In the genomic region with DNA sequence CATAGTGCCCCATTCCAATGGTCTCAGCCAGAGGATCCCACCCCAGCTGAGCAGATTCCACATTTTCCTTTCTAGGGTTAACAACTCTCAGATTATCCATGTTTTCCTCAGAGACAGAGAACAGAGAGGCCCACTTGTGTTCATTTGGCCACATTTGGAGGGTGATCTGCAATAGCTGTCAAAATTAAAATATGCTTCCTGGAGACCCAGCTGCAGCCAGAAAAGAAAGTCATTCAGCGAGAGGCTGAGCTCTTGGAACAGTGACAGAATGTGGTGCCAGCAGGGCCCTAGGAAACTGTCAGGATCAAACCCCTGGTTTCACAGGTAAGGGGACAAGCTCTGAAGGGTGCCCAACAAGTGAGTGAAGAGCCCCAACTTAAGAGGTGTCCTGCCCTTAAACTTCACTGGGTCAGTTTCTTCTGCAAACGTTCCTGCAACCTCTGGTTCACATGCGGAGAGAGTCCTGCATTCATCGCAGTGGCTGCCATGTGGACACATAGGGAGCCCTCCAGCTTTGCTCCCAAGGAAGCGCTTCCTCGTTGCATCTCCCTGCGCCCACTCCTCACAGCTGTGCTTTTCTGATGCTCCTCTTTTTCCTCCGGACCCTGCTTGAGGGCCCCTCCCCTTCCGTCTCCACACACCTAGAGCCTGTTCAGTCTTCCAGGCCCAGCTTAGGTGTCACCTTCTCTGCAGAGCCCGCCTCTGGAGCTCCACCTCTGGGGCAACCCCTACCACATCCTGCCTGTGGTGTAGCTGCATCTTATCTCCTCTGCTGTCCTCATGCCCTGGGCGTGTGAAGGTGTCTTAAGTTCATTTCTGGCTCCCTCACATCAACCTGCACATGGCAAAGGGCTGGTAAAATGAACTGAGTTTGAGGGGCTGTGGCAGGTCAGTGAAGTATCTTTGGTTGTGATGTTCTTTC, we compare ENCODE assay signal across 10 cellular contexts. TPM values are rescaled to one million over a fixed set of nuclear protein-coding genes. Genes with fewer than 3 reads are reported as not detected.
A peak's percentile ranks its signal among the peaks of the same experiment; 100 is the strongest.
DNase-seq lines count a peak whose midpoint lies in the region; ATAC-seq and TF ChIP-seq lines count a peak whose summit lies in the region.
"Had no signal": no experiment of that assay in that cellular context is flagged by ENCODE, and none has a peak within 500 bp of the region (broad histone marks: within the 10 kb centered on the region; RNA-seq: fewer than 3 reads in every experiment).

No MANE protein-coding gene starts in this region.

- no peaks in the 10 kb centered on the region for H3K9me3 Mint-ChIP-seq in effector memory CD8-positive, alpha-beta T cell

- H3F3A ChIP-seq in SK-N-SH (replicated peaks; ENCODE audit: insufficient read depth): no peaks in the 10 kb centered on the region

- POLR2A ChIA-PET in SK-N-SH (lab: Yijun Ruan, JAX): no interaction called here

- H3K36me3 Mint-ChIP-seq in effector memory CD8-positive, alpha-beta T cell (ENCODE audit: insufficient read depth): peaks cover 4% of the 10 kb centered on the region

- no peak overlapping the region for H3K27ac ChIP-seq in SK-N-SH (ENCODE audit: low read depth in 2 of 2, low read length in 1 of 2)
- H3K27ac ChIP-seq: epithelial cell of prostate had no signal

- H3K9me2 ChIP-seq in SK-N-SH: no peaks in the 10 kb centered on the region

- no peaks in the 10 kb centered on the region for H3K27me3 Mint-ChIP-seq in effector memory CD8-positive, alpha-beta T cell

- peak; percentile 100 for ATAC-seq in effector memory CD8-positive, alpha-beta T cell (replicated peaks)
- no peak for ATAC-seq in HG02938 (IDR thresholded peaks at IDR 0.05; ENCODE audit: unreplicated experiment)
- ATAC-seq: Panc1 had no signal

- WGBS in SK-N-SH (ENCODE audit: low lambda C conversion rate): 86% methylated on average over 11 of the region's 11 CpGs

- no peaks in the 10 kb centered on the region for H3K36me3 ChIP-seq in H7 (replicated peaks; ENCODE audit: control insufficient read depth, insufficient read depth, low read length)
- peaks cover 0 to 12% of the 10 kb centered on the region in 2 experiments for H3K36me3 ChIP-seq in SK-N-SH (replicated peaks in 1 of 2; ENCODE audit: control insufficient read depth in 1 of 2, insufficient read depth in 2 of 2, low read length in 1 of 2)

- H3K4me1 Mint-ChIP-seq in effector memory CD8-positive, alpha-beta T cell (ENCODE audit: low read depth in 2 of 2): peaks cover 36 to 67% of the 10 kb centered on the region in 2 donors

- TF ChIP-seq RAD21 in SK-N-SH (IDR thresholded peaks at IDR 0.05; ENCODE audit: low read length): no peak

- peak overlapping the region; percentile 89 to 92 for H3K27ac Mint-ChIP-seq in effector memory CD8-positive, alpha-beta T cell

- TF ChIP-seq CTCF in SK-N-SH (IDR thresholded peaks at IDR 0.05): no peak

- peak; percentile 55 for DNase-seq in H7
- peak; percentile 84 for DNase-seq in activated CD4-positive, alpha-beta T cell treated with anti-CD3 and anti-CD28 coated beads, Interleukin-2, amount 50 U/mL, for 1 hour
- DNase-seq in effector memory CD8-positive, alpha-beta T cell: peak; percentile 78 to 82 (median 80)
- peak; percentile 59 for DNase-seq in stimulated activated CD8-positive, alpha-beta memory T cell treated with anti-CD3 and anti-CD28 coated beads, Interleukin-12 subunit alpha, Interleukin-12 subunit beta, amount 100 ng/mL, for 4 hours (ENCODE audit: low read depth)
- no peak for DNase-seq in NCI-H2107 (lab: John Stamatoyannopoulos, UW)
- DNase-seq in SK-N-SH: no peak
- DNase-seq in glomerular visceral epithelial cell (ENCODE audit: extremely low spot score): no peak

- no peak overlapping the region for H3K9ac ChIP-seq in SK-N-SH

- CTCF ChIA-PET in SK-N-SH (lab: Yijun Ruan, JAX): interaction anchor here (0.6 kb wide), 1 partner anchor 718 kb away, joined by 3 read pairs; no protein-coding TSS in a partner anchor

- TF ChIP-seq EP300 in SK-N-SH (IDR thresholded peaks at IDR 0.05; ENCODE audit: borderline replicate concordance in 1 of 2, low read depth in 1 of 2, low read length in 1 of 2): no peak

- H4K20me1 ChIP-seq in SK-N-SH (ENCODE audit: insufficient read depth): no peaks in the 10 kb centered on the region

- H2AFZ ChIP-seq in SK-N-SH (ENCODE audit: low read depth): no peak overlapping the region

- H3K4me2 ChIP-seq in SK-N-SH: no peak overlapping the region

- H3K9me3 ChIP-seq in SK-N-SH: no peaks in the 10 kb centered on the region

- H3K4me3 ChIP-seq in H7 (ENCODE audit: insufficient read depth, low read depth, low read length) (no peak overlapping the region), SK-N-SH (ENCODE audit: low read depth in 2 of 2, low read length in 1 of 2) (no peak overlapping the region)

- no peaks in the 10 kb centered on the region for H3K4me1 ChIP-seq in SK-N-SH (ENCODE audit: control insufficient read depth in 1 of 2, insufficient read depth in 2 of 2, low read depth in 1 of 2, low read length in 1 of 2)

- no peaks in the 10 kb centered on the region for H3K79me2 ChIP-seq in SK-N-SH (ENCODE audit: insufficient read depth)

- H3K27me3 ChIP-seq in H7 (ENCODE audit: control insufficient read depth, insufficient read depth, low read length) (no peaks in the 10 kb centered on the region), SK-N-SH (ENCODE audit: insufficient read depth) (no peaks in the 10 kb centered on the region)

- H3K4me3 Mint-ChIP-seq in effector memory CD8-positive, alpha-beta T cell: peak overlapping the region; percentile 72 to 76

TF ChIP-seq in SK-N-SH, 30 proteins besides CTCF, POLR2A, EP300 and RAD21:
- TF ChIP-seq NFIC (IDR thresholded peaks at IDR 0.05; ENCODE audit: borderline replicate concordance): no peak
- no peak for TF ChIP-seq EZH2phosphoT487 (IDR thresholded peaks at IDR 0.05; ENCODE audit: borderline replicate concordance, low read depth)
- TF ChIP-seq CHD2 (IDR thresholded peaks at IDR 0.05; ENCODE audit: low read length, partially characterized antibody): no peak
- TF ChIP-seq FOSL2 (IDR thresholded peaks at IDR 0.05; ENCODE audit: borderline replicate concordance, low read depth): no peak
- no peak for TF ChIP-seq YY1 (IDR thresholded peaks at IDR 0.05; ENCODE audit: low read depth)
- TF ChIP-seq RXRA (IDR thresholded peaks at IDR 0.05; ENCODE audit: borderline replicate concordance, low read depth): no peak
- no peak for TF ChIP-seq TEAD4 (IDR thresholded peaks at IDR 0.05; ENCODE audit: borderline replicate concordance, insufficient read depth)
- TF ChIP-seq, protein P1, sequence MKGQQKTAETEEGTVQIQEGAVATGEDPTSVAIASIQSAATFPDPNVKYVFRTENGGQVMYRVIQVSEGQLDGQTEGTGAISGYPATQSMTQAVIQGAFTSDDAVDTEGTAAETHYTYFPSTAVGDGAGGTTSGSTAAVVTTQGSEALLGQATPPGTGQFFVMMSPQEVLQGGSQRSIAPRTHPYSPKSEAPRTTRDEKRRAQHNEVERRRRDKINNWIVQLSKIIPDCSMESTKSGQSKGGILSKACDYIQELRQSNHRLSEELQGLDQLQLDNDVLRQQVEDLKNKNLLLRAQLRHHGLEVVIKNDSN (IDR thresholded peaks at IDR 0.05; ENCODE audit: borderline replicate concordance, low read depth): no peak
- TF ChIP-seq ELF1 (IDR thresholded peaks at IDR 0.05): no peak
- TF ChIP-seq, protein P2, sequence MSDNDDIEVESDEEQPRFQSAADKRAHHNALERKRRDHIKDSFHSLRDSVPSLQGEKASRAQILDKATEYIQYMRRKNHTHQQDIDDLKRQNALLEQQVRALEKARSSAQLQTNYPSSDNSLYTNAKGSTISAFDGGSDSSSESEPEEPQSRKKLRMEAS (IDR thresholded peaks at IDR 0.05; ENCODE audit: low read depth): no peak

RNA-seq across cellular contexts. Expression of a gene that starts 3.9 kb away (rescaled TPM):
- 0.10 TPM in 1 of 2 replicates, not detected in the other for total RNA-seq in H7 (2014; rRNA removed; shearing (Covaris generic))
- polyA plus RNA-seq in SK-N-SH (2012; rRNA removed): 1.2 and 1.4 TPM in 2 replicates
- polyA plus RNA-seq in SK-N-SH (2012; cell fraction: cytosol; rRNA removed): 0.55 and 0.60 TPM in 2 replicates
- 15.0 and 15.9 TPM in 2 replicates for polyA plus RNA-seq in SK-N-SH (2012; cell fraction: nucleus; rRNA removed)

RNA-seq across cellular contexts. Expression of a gene that starts 22.3 kb away (rescaled TPM):
- 32.4 and 43.6 TPM in 2 replicates for total RNA-seq in H7 (2014; rRNA removed; shearing (Covaris generic))
- polyA plus RNA-seq in SK-N-SH (2012; rRNA removed): 28.5 and 36.0 TPM in 2 replicates
- polyA plus RNA-seq in SK-N-SH (2012; cell fraction: cytosol; rRNA removed): 18.0 and 29.1 TPM in 2 replicates
- 14.2 and 16.1 TPM in 2 replicates for polyA plus RNA-seq in SK-N-SH (2012; cell fraction: nucleus; rRNA removed)

RNA-seq across cellular contexts. Expression of a gene that starts 54.1 kb away (rescaled TPM):
- total RNA-seq in H7 (2014; rRNA removed; shearing (Covaris generic)): not detected in 2 replicates
- polyA plus RNA-seq in SK-N-SH (2012; rRNA removed): 0.49 and 0.51 TPM in 2 replicates
- polyA plus RNA-seq in SK-N-SH (2012; cell fraction: cytosol; rRNA removed): 0.26 and 0.28 TPM in 2 replicates
- polyA plus RNA-seq in SK-N-SH (2012; cell fraction: nucleus; rRNA removed): 1.0 and 2.0 TPM in 2 replicates

Comparison
In these comparisons a context has a peak if more than half of its experiments do, and no peak if none do; other contexts are left out.
1. DNase-seq: peak in H7 (single experiment), activated CD4-positive, alpha-beta T cell treated with anti-CD3 and anti-CD28 coated beads, Interleukin-2, amount 50 U/mL, for 1 hour (single experiment), effector memory CD8-positive, alpha-beta T cell (3 of 3) and stimulated activated CD8-positive, alpha-beta memory T cell treated with anti-CD3 and anti-CD28 coated beads, Interleukin-12 subunit alpha, Interleukin-12 subunit beta, amount 100 ng/mL, for 4 hours (single experiment); none in NCI-H2107 (single experiment), SK-N-SH (single experiment) and glomerular visceral epithelial cell (single experiment).